Comparison of ENCODE assay signal across 10 cellular contexts in the genomic region with DNA sequence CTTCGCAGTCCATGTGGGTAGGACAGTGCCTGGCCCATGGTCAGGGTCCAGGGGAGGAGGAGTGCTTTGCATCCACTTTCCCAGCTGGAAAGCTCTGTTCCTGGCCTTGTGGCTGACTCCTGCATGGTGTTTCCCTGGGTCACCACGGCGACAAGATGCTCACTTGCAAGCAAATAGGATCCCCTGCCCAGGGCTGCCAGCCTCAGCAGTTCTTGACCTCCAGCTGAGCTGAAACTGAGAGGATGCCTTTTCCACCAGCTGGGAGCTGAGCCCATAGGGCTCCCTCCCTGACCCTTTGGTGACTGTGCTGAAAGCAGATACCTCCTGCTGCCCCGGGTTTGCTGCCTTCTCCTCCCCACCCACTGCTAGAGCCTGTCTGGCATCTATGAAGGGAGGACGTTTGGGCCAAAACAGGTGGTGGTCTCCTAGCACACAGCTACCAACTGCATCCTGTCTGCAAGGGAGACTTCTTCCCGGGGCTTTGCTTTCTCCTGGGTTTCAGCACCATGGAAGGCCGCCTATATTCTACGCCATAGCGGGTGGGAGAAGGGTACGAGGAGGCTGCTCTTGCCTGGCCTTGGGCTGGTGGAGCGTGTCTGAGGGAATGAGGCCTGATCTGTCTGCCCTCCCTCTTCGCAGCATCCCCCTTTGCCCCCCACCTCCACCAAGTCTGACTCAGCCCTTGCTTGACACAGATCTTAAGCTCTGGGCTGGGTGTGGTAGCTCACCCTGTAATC. TPM values are rescaled to one million over a fixed set of nuclear protein-coding genes. Genes with fewer than 3 reads are reported as not detected.
A peak's percentile ranks its signal among the peaks of the same experiment; 100 is the strongest.
DNase-seq lines count a peak whose midpoint lies in the region; ATAC-seq, FAIRE-seq and TF ChIP-seq lines count a peak whose summit lies in the region.
"Had no signal": no experiment of that assay in that cellular context is flagged by ENCODE, and none has a peak within 500 bp of the region (broad histone marks: within the 10 kb centered on the region; RNA-seq: fewer than 3 reads in every experiment).

No MANE protein-coding gene starts in this region.

- in situ Hi-C loops in Caki2 (cut with HindIII; ENCODE audit: low pct_unique_long_range_greater_than_20kb, low sequenced_read_pairs), result no loop called here

- H2BK12ac ChIP-seq in H1 (ENCODE audit: low read depth, low read length), result peak overlapping the region; percentile 90

- H2BK120ac ChIP-seq in H1 (replicated peaks; ENCODE audit: low read depth, low read length), result no peak overlapping the region

- H3K23me2 ChIP-seq in H1 (ENCODE audit: low read depth, low read length), result no peaks in the 10 kb centered on the region

- H3K14ac ChIP-seq in H1 (ENCODE audit: insufficient read length), result no peak overlapping the region

- TF ChIP-seq CTCF in H1 (IDR thresholded peaks at IDR 0.05; ENCODE audit: control extremely low read depth in 1 of 3, insufficient read depth in 1 of 3, low read depth in 1 of 3, low read length in 3 of 3), result no peak

- peak overlapping the region; percentile 75 for H3K27ac ChIP-seq in H1 (ENCODE audit: low read depth, low read length)

- H3K27me3 ChIP-seq in H1 (replicated peaks in 1 of 4; ENCODE audit: control insufficient read depth in 3 of 4, extremely low read depth in 1 of 4, insufficient read depth in 3 of 4, low read length in 3 of 4), result no peaks in the 10 kb centered on the region

- H2AFZ ChIP-seq in H1 (ENCODE audit: low read length), result no peak overlapping the region

- peak; percentile 26 for DNase-seq in Caki2 (ENCODE audit: low read depth)
- DNase-seq in NCI-H2196 (lab: John Stamatoyannopoulos, UW; ENCODE audit: unreplicated experiment), result peak; percentile 15
- DNase-seq in H1 (ENCODE audit: low read depth in 1 of 2, low spot score in 2 of 2), result peak in 1 of 2 experiments; percentile 69
- DNase-seq in nucleus accumbens (lab: John Stamatoyannopoulos, UW), result peak in 30 of 56 donors; percentile 13 to 73 (median 36)
- no peak for DNase-seq in iPS-NIHi7 (ENCODE audit: extremely low spot score)
- DNase-seq in effector CD8-positive, alpha-beta T cell (lab: John Stamatoyannopoulos, UW), result no peak
- no peak for DNase-seq in T-cell
- DNase-seq: activated CD4-positive, alpha-beta T cell treated with anti-CD3 and anti-CD28 coated beads, Interleukin-2, amount 10 ng/mL, durations not matched to agents 24 days and 14 days had no signal

- H2AK5ac ChIP-seq in H1 (ENCODE audit: low read depth, low read length), result 0 out of 2 replicates have a peak overlapping the region, but pooled peaks have one; percentile 48

- no peak overlapping the region for H3K27ac Mint-ChIP-seq in T-cell
- H3K27ac Mint-ChIP-seq: activated CD4-positive, alpha-beta T cell treated with anti-CD3 and anti-CD28 coated beads, Interleukin-2, amount 10 ng/mL, durations not matched to agents 24 days and 14 days; activated naive CD4-positive, alpha-beta T cell treated with anti-CD3 and anti-CD28 coated beads, Interleukin-2, amount 50 U/mL, for 24 hours had no signal

- POLR2A ChIA-PET in H1 (lab: Charles Lee; ENCODE audit: partially characterized antibody), result interaction anchor here (0.9 to 1.9 kb wide), 4 partner anchors 13 to 67 kb away, joined by 3 to 12 read pairs (median 4); partner anchors contain the start of gene UBTD1
- POLR2A ChIA-PET in T-cell (lab: Charles Lee), result no interaction called here

- no peaks in the 10 kb centered on the region for H3K79me2 ChIP-seq in H1 (ENCODE audit: control insufficient read depth in 1 of 2, insufficient read depth in 2 of 2, low read length in 2 of 2)

- no peak overlapping the region for H3K4me3 ChIP-seq in H1 (ENCODE audit: extremely low read depth in 1 of 4, insufficient read depth in 2 of 4, low read depth in 3 of 4, low read length in 4 of 4)

- 83% methylated on average over 12 of the region's 12 CpGs; no CpG with 5 or more reads in 1 of the 2 experiments for WGBS in H1 (ENCODE audit: extremely low coverage in 1 of 2, insufficient coverage in 1 of 2, insufficient read length in 1 of 2, insufficient replicate concordance in 2 of 2, low coverage in 1 of 2, low lambda C conversion rate in 2 of 2, missing lambda C conversion rate in 1 of 2), 2 experiments

- peaks cover 2% of the 10 kb centered on the region in 2 experiments for H4K20me1 ChIP-seq in H1 (replicated peaks in 1 of 2; ENCODE audit: control insufficient read depth in 1 of 2, insufficient read depth in 2 of 2, low read length in 2 of 2)

- H3K23ac ChIP-seq in H1 (ENCODE audit: insufficient read length), result no peak overlapping the region

- no peak overlapping the region for H3K4me2 ChIP-seq in H1 (ENCODE audit: insufficient read depth in 1 of 2, low read depth in 2 of 2, low read length in 2 of 2)

- no peak for ATAC-seq in GM18867 (IDR thresholded peaks at IDR 0.05; ENCODE audit: unreplicated experiment)
- no peak for ATAC-seq in T-cell (replicated peaks in 1 of 4)

- peak overlapping the region in 1 of 4 experiments; percentile 29; a peak in 2 of 7 replicates for H3K9ac ChIP-seq in H1 (replicated peaks in 1 of 4; ENCODE audit: extremely low read depth in 1 of 4, low read depth in 3 of 4, low read length in 3 of 4)

- H3K56ac ChIP-seq in H1 (replicated peaks; ENCODE audit: insufficient read length, low read depth, low read length), result no peak overlapping the region

- no peak overlapping the region for H2BK15ac ChIP-seq in H1 (ENCODE audit: low read length)

- no peaks in the 10 kb centered on the region for H3K4me1 Mint-ChIP-seq in T-cell
- H3K4me1 Mint-ChIP-seq: activated CD4-positive, alpha-beta T cell treated with anti-CD3 and anti-CD28 coated beads, Interleukin-2, amount 10 ng/mL, durations not matched to agents 24 days and 14 days; activated naive CD4-positive, alpha-beta T cell treated with anti-CD3 and anti-CD28 coated beads, Interleukin-2, amount 50 U/mL, for 24 hours had no signal

- no peak overlapping the region for H4K91ac ChIP-seq in H1 (replicated peaks; ENCODE audit: insufficient read length, low read length)

- TF ChIP-seq POLR2A in H1 (IDR thresholded peaks at IDR 0.05; ENCODE audit: control extremely low read depth in 1 of 2, low read depth in 2 of 2, low read length in 2 of 2), result no peak

- H3K9me3 ChIP-seq in H1 (ENCODE audit: insufficient read depth in 2 of 2, low read depth in 1 of 2, low read length in 1 of 2), result peaks cover 0 to 6% of the 10 kb centered on the region in 2 experiments; a peak in 1 of 4 replicates

- H3K36me3 Mint-ChIP-seq in T-cell, result no peaks in the 10 kb centered on the region

- peaks cover 0 to 11% (median 7%) of the 10 kb centered on the region in 4 experiments; a peak in 4 of 7 replicates for H3K4me1 ChIP-seq in H1 (replicated peaks in 1 of 4; ENCODE audit: control insufficient read depth in 3 of 4, insufficient read depth in 4 of 4, low read length in 3 of 4)

- CTCF ChIA-PET in H1 (lab: Charles Lee; ENCODE audit: partially characterized antibody) (interaction anchor here (0.7 to 14.7 kb wide), 17 partner anchors 9 to 99 kb away, joined by 3 to 388 read pairs (median 17); partner anchors contain the start of genes ANKRD2 and UBTD1), T-cell (lab: Charles Lee) (interaction anchor here in 1 of 2 donors (1.0 kb wide), 1 partner anchor 68 kb away, joined by 3 read pairs; no protein-coding TSS in a partner anchor)

- H3K79me1 ChIP-seq in H1 (ENCODE audit: low read depth, low read length), result no peaks in the 10 kb centered on the region; the same call in 1 of the 2 replicates

- no peak overlapping the region for H2BK20ac ChIP-seq in H1 (ENCODE audit: low read length)

- H3K36me3 ChIP-seq in H1 (ENCODE audit: control insufficient read depth in 2 of 4, insufficient read depth in 4 of 4, low read length in 3 of 4), result no peaks in the 10 kb centered on the region

- TF ChIP-seq EP300 in H1 (IDR thresholded peaks at IDR 0.05; ENCODE audit: borderline replicate concordance in 1 of 2, low read depth in 2 of 2, low read length in 2 of 2), result no peak

- no peak overlapping the region; the same call in 1 of the 2 replicates for H4K8ac ChIP-seq in H1 (ENCODE audit: extremely low read depth, insufficient read depth, low read length)

- TF ChIP-seq RAD21 in H1 (IDR thresholded peaks at IDR 0.05 in 1 of 2, conservative IDR thresholded peaks at IDR 0.05 in 1 of 2; ENCODE audit: low read depth in 2 of 2, low read length in 2 of 2), result no peak

- H3K27me3 Mint-ChIP-seq in T-cell, result no peaks in the 10 kb centered on the region
- H3K27me3 Mint-ChIP-seq: activated naive CD4-positive, alpha-beta T cell treated with anti-CD3 and anti-CD28 coated beads, Interleukin-2, amount 50 U/mL, for 24 hours had no signal

- H4K5ac ChIP-seq in H1 (ENCODE audit: insufficient read length, low read depth, low read length), result no peak overlapping the region

- no peaks in the 10 kb centered on the region for H3K9me3 Mint-ChIP-seq in T-cell
- H3K9me3 Mint-ChIP-seq: activated CD4-positive, alpha-beta T cell treated with anti-CD3 and anti-CD28 coated beads, Interleukin-2, amount 10 ng/mL, durations not matched to agents 24 days and 14 days; activated naive CD4-positive, alpha-beta T cell treated with anti-CD3 and anti-CD28 coated beads, Interleukin-2, amount 50 U/mL, for 24 hours had no signal

- H3K18ac ChIP-seq in H1 (ENCODE audit: extremely low read depth, low read length), result 0 out of 2 replicates have a peak overlapping the region, but pooled peaks have one; percentile 43

- H2BK5ac ChIP-seq in H1 (ENCODE audit: low read depth, low read length), result 0 out of 2 replicates have a peak overlapping the region, but pooled peaks have one; percentile 24

- H3K4me3 Mint-ChIP-seq in T-cell, result no peak overlapping the region
- H3K4me3 Mint-ChIP-seq: activated CD4-positive, alpha-beta T cell treated with anti-CD3 and anti-CD28 coated beads, Interleukin-2, amount 10 ng/mL, durations not matched to agents 24 days and 14 days; activated naive CD4-positive, alpha-beta T cell treated with anti-CD3 and anti-CD28 coated beads, Interleukin-2, amount 50 U/mL, for 24 hours had no signal

- no peak overlapping the region for H3K4ac ChIP-seq in H1 (replicated peaks; ENCODE audit: insufficient read length, low read depth, low read length)

- peak; percentile 82 for FAIRE-seq in H1 (lab: Jason Lieb, UNC)

RNA-seq across cellular contexts. Expression of gene UBTD1, which starts 34.4 kb away (rescaled TPM):
- total RNA-seq in Caki2 (2014; rRNA removed; shearing (Covaris generic); ENCODE audit: low replicate concordance), result 13.0 and 23.3 TPM in 2 replicates
- 22.3 and 23.1 TPM in 2 replicates for total RNA-seq in H1 (2021; fragmentation: NEBNext Ultra II Directional; extraction: Animal tissue kit (Norgen Biotek cat#: 25700))
- polyA plus RNA-seq in H1 (2011; rRNA removed), result 36.2 and 48.8 TPM in 2 replicates
- polyA plus RNA-seq in H1 (2011; cell fraction: cytosol; rRNA removed), result 32.2 TPM
- 27.8 TPM for polyA plus RNA-seq in H1 (2011; cell fraction: nucleus; rRNA removed)
- 11.7 to 21.5 TPM (median 19.8 TPM) in 4 replicates for polyA plus RNA-seq in H1 (2012, experiment 1 of 2)
- polyA plus RNA-seq in H1 (2012, experiment 2 of 2), result 25.5 TPM
- polyA plus RNA-seq in H1 (2013, experiment 1 of 2), result 17.5 TPM
- polyA plus RNA-seq in H1 (2013, experiment 2 of 2), result 17.5 TPM
- 6.4 and 7.2 TPM in 2 replicates for polyA minus RNA-seq in H1 (2011; rRNA and poly(A)+ RNA removed)
- polyA minus RNA-seq in H1 (2011; cell fraction: cytosol; rRNA and poly(A)+ RNA removed), result 15.3 TPM
- polyA minus RNA-seq in H1 (2011; cell fraction: nucleus; rRNA and poly(A)+ RNA removed), result 10.8 TPM
- total RNA-seq in T-cell, result 1 to 10 TPM; 1.0 to 2.4 (median 1.9) TPM

RNA-seq across cellular contexts. Expression of gene MMS19, which starts 34.9 kb away (rescaled TPM):
- 40.6 and 48.4 TPM in 2 replicates for total RNA-seq in Caki2 (2014; rRNA removed; shearing (Covaris generic); ENCODE audit: low replicate concordance)
- total RNA-seq in H1 (2021; fragmentation: NEBNext Ultra II Directional; extraction: Animal tissue kit (Norgen Biotek cat#: 25700)), result 128 and 130 TPM in 2 replicates
- 221 and 228 TPM in 2 replicates for polyA plus RNA-seq in H1 (2011; rRNA removed)
- polyA plus RNA-seq in H1 (2011; cell fraction: cytosol; rRNA removed), result 183 TPM
- polyA plus RNA-seq in H1 (2011; cell fraction: nucleus; rRNA removed), result 470 TPM
- 107 to 133 TPM (median 128 TPM) in 4 replicates for polyA plus RNA-seq in H1 (2012, experiment 1 of 2)
- 131 TPM for polyA plus RNA-seq in H1 (2012, experiment 2 of 2)
- 125 TPM for polyA plus RNA-seq in H1 (2013, experiment 1 of 2)
- 122 TPM for polyA plus RNA-seq in H1 (2013, experiment 2 of 2)
- polyA minus RNA-seq in H1 (2011; rRNA and poly(A)+ RNA removed), result 326 and 376 TPM in 2 replicates
- 92.1 TPM for polyA minus RNA-seq in H1 (2011; cell fraction: cytosol; rRNA and poly(A)+ RNA removed)
- 160 TPM for polyA minus RNA-seq in H1 (2011; cell fraction: nucleus; rRNA and poly(A)+ RNA removed)
- total RNA-seq in T-cell, result 100 to 1,000 TPM in 2 of 5 donors, 10 to 100 TPM in 3; 73.8 to 106 (median 93.7) TPM

RNA-seq across cellular contexts. Expression of gene ANKRD2, which starts 39.5 kb away (rescaled TPM):
- total RNA-seq in Caki2 (2014; rRNA removed; shearing (Covaris generic); ENCODE audit: low replicate concordance), result 15.6 and 19.4 TPM in 2 replicates
- not detected in 2 replicates for total RNA-seq in H1 (2021; fragmentation: NEBNext Ultra II Directional; extraction: Animal tissue kit (Norgen Biotek cat#: 25700))
- polyA plus RNA-seq in H1 (2011; rRNA removed), result not detected in 2 replicates
- polyA plus RNA-seq in H1 (2011; cell fraction: cytosol; rRNA removed), result not detected
- polyA plus RNA-seq in H1 (2011; cell fraction: nucleus; rRNA removed), result not detected
- polyA plus RNA-seq in H1 (2012, experiment 1 of 2), result not detected in 4 replicates
- not detected for polyA plus RNA-seq in H1 (2012, experiment 2 of 2)
- polyA plus RNA-seq in H1 (2013, experiment 1 of 2), result not detected
- polyA plus RNA-seq in H1 (2013, experiment 2 of 2), result not detected
- not detected in 2 replicates for polyA minus RNA-seq in H1 (2011; rRNA and poly(A)+ RNA removed)
- polyA minus RNA-seq in H1 (2011; cell fraction: cytosol; rRNA and poly(A)+ RNA removed), result not detected
- polyA minus RNA-seq in H1 (2011; cell fraction: nucleus; rRNA and poly(A)+ RNA removed), result not detected
- under 1 TPM in 1 of 5 donors, not detected in 4; 0.35 TPM for total RNA-seq in T-cell
- total RNA-seq: activated CD4-positive, alpha-beta T cell treated with anti-CD3 and anti-CD28 coated beads, Interleukin-2, amount 10 ng/mL, durations not matched to agents 24 days and 14 days had no signal

RNA-seq across cellular contexts. Expression of gene HOGA1, which starts 51.1 kb away (rescaled TPM):
- 70.8 and 91.3 TPM in 2 replicates for total RNA-seq in Caki2 (2014; rRNA removed; shearing (Covaris generic); ENCODE audit: low replicate concordance)
- 0.28 and 0.29 TPM in 2 replicates for total RNA-seq in H1 (2021; fragmentation: NEBNext Ultra II Directional; extraction: Animal tissue kit (Norgen Biotek cat#: 25700))
- polyA plus RNA-seq in H1 (2011; rRNA removed), result 0.57 and 1.00 TPM in 2 replicates
- polyA plus RNA-seq in H1 (2011; cell fraction: cytosol; rRNA removed), result 0.53 TPM
- polyA plus RNA-seq in H1 (2011; cell fraction: nucleus; rRNA removed), result 0.47 TPM
- polyA plus RNA-seq in H1 (2012, experiment 1 of 2), result 0.19 to 0.74 TPM (median 0.51 TPM) in 4 replicates
- 0.42 TPM for polyA plus RNA-seq in H1 (2012, experiment 2 of 2)
- 0.26 TPM for polyA plus RNA-seq in H1 (2013, experiment 1 of 2)
- polyA plus RNA-seq in H1 (2013, experiment 2 of 2), result 0.17 TPM
- 0.50 and 0.63 TPM in 2 replicates for polyA minus RNA-seq in H1 (2011; rRNA and poly(A)+ RNA removed)
- not detected for polyA minus RNA-seq in H1 (2011; cell fraction: cytosol; rRNA and poly(A)+ RNA removed)
- polyA minus RNA-seq in H1 (2011; cell fraction: nucleus; rRNA and poly(A)+ RNA removed), result 0.80 TPM
- under 1 TPM in 1 of 5 donors, not detected in 4; 0.18 TPM for total RNA-seq in T-cell
- total RNA-seq: activated CD4-positive, alpha-beta T cell treated with anti-CD3 and anti-CD28 coated beads, Interleukin-2, amount 10 ng/mL, durations not matched to agents 24 days and 14 days had no signal

RNA-seq across cellular contexts. Expression of gene C10orf62, which starts 56.4 kb away (rescaled TPM):
- 0.41 TPM in 1 of 2 replicates, not detected in the other for total RNA-seq in Caki2 (2014; rRNA removed; shearing (Covaris generic); ENCODE audit: low replicate concordance)
- not detected in 2 replicates for total RNA-seq in H1 (2021; fragmentation: NEBNext Ultra II Directional; extraction: Animal tissue kit (Norgen Biotek cat#: 25700))
- 0.05 TPM in 1 of 2 replicates, not detected in the other for polyA plus RNA-seq in H1 (2011; rRNA removed)
- 0.08 TPM for polyA plus RNA-seq in H1 (2011; cell fraction: cytosol; rRNA removed)
- polyA plus RNA-seq in H1 (2011; cell fraction: nucleus; rRNA removed), result 0.09 TPM
- polyA plus RNA-seq in H1 (2012, experiment 1 of 2), result not detected in 4 replicates
- polyA plus RNA-seq in H1 (2012, experiment 2 of 2), result not detected
- polyA plus RNA-seq in H1 (2013, experiment 1 of 2), result not detected
- not detected for polyA plus RNA-seq in H1 (2013, experiment 2 of 2)
- polyA minus RNA-seq in H1 (2011; rRNA and poly(A)+ RNA removed), result 0.16 and 0.41 TPM in 2 replicates
- polyA minus RNA-seq in H1 (2011; cell fraction: cytosol; rRNA and poly(A)+ RNA removed), result not detected
- polyA minus RNA-seq in H1 (2011; cell fraction: nucleus; rRNA and poly(A)+ RNA removed), result not detected
- total RNA-seq in T-cell, result not detected
- total RNA-seq: activated CD4-positive, alpha-beta T cell treated with anti-CD3 and anti-CD28 coated beads, Interleukin-2, amount 10 ng/mL, durations not matched to agents 24 days and 14 days had no signal

Comparison
In these comparisons a context has a peak if more than half of its experiments do, and no peak if none do; other contexts are left out.
1. DNase-seq: peak in Caki2 (single experiment), NCI-H2196 (single experiment) and nucleus accumbens (30 of 56); none in iPS-NIHi7 (single experiment), effector CD8-positive, alpha-beta T cell (single experiment) and T-cell (0 of 34).
2. RNA of gene ANKRD2, which starts 39.5 kb away (total RNA-seq): 15.6 to 19.4 TPM in Caki2; not detected in H1 and 0.35 TPM in T-cell; every median in the first group is over 10 times any median in the second.